In the genomic region with DNA sequence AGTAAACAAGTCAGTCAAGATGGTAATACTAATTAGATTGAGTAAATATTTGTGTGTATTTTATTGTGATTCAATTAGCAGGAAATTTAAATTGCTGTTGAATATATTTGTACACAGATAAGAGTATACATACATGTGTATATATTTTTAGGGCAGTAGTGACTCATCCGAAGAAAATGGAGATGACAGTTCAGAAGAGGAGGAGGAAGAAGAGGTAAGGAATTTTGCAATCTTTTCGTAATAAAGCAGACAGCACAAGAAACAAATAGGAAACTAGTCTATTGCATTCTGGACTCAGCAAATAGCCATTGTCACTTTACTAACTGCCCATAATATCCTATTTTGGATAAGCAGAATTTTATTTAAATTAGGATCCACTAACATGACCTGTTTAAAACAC, we compare ENCODE assay signal across 1 cellular context.
TF ChIP-seq lines count a peak whose summit lies in the region.

No MANE protein-coding gene starts in this region.

TF ChIP-seq in IMR-90, 13 proteins besides CTCF, POLR2A, EP300 and RAD21:
- no peak for TF ChIP-seq NFE2L2 (IDR thresholded peaks at IDR 0.05; ENCODE audit: low read depth, low read length)
- TF ChIP-seq CEBPB (IDR thresholded peaks at IDR 0.05; ENCODE audit: low read depth, low read length), result peak; percentile 65; the same call in 1 of the 2 replicates
- TF ChIP-seq CHD1 (IDR thresholded peaks at IDR 0.05; ENCODE audit: low read depth, low read length), result no peak
- no peak for TF ChIP-seq FOS (IDR thresholded peaks at IDR 0.05; ENCODE audit: low read depth, low read length)
- TF ChIP-seq, protein P1, sequence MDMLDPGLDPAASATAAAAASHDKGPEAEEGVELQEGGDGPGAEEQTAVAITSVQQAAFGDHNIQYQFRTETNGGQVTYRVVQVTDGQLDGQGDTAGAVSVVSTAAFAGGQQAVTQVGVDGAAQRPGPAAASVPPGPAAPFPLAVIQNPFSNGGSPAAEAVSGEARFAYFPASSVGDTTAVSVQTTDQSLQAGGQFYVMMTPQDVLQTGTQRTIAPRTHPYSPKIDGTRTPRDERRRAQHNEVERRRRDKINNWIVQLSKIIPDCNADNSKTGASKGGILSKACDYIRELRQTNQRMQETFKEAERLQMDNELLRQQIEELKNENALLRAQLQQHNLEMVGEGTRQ (IDR thresholded peaks at IDR 0.05; ENCODE audit: low read depth, low read length), result no peak
